ENCODE assay signal across 15 cellular contexts in genomic region chr17:51060396-51060795, GRCh38.
"Had no signal": no experiment of that assay in that cellular context is flagged by ENCODE, and none has a peak within 500 bp of the region (broad histone marks: within the 10 kb centered on the region; RNA-seq: fewer than 3 reads in every experiment).

No MANE protein-coding gene starts in this region.

- H3K27ac Mint-ChIP-seq: activated CD4-positive, alpha-beta T cell treated with anti-CD3 and anti-CD28 coated beads for 36 hours; activated naive CD4-positive, alpha-beta T cell treated with anti-CD3 and anti-CD28 coated beads, Interleukin-2, amount 50 U/mL, for 72 hours; endodermal cell; stimulated activated naive CD8-positive, alpha-beta T cell treated with anti-CD3 and anti-CD28 coated beads, Interleukin-15, amount 100 ng/mL, for 72 hours; T-cell; WTC11 had no signal

- H3K9me3 ChIP-seq: left lung, right atrium auricular region, suprapubic skin, upper lobe of left lung had no signal

- H3K4me3 Mint-ChIP-seq: activated CD4-positive, alpha-beta T cell treated with anti-CD3 and anti-CD28 coated beads for 36 hours; endodermal cell; stimulated activated naive CD8-positive, alpha-beta T cell treated with anti-CD3 and anti-CD28 coated beads, Interleukin-15, amount 100 ng/mL, for 72 hours; T-cell; WTC11 had no signal

- H3K27ac ChIP-seq: left lung, right atrium auricular region, suprapubic skin, upper lobe of left lung had no signal

- H3K36me3 ChIP-seq: left lung, right atrium auricular region, suprapubic skin, upper lobe of left lung had no signal

- H3K27me3 Mint-ChIP-seq: activated CD4-positive, alpha-beta T cell treated with anti-CD3 and anti-CD28 coated beads for 36 hours; stimulated activated naive CD8-positive, alpha-beta T cell treated with anti-CD3 and anti-CD28 coated beads, Interleukin-15, amount 100 ng/mL, for 72 hours; T-cell had no signal

- DNase-seq: activated CD4-positive, alpha-beta T cell treated with anti-CD3 and anti-CD28 coated beads for 36 hours; activated CD4-positive, alpha-beta T cell treated with anti-CD3 and anti-CD28 coated beads, Interleukin-2, amount 50 U/mL, for 48 hours; activated gamma-delta T cell; caudate nucleus; endodermal cell; erythroblast; left lung; occipital lobe; stimulated activated naive CD8-positive, alpha-beta T cell treated with anti-CD3 and anti-CD28 coated beads, Interleukin-15, amount 100 ng/mL, for 72 hours; T-cell; upper lobe of left lung had no signal

- H3K4me3 ChIP-seq: left lung, right atrium auricular region, suprapubic skin, upper lobe of left lung had no signal

- H3K36me3 Mint-ChIP-seq: activated naive CD4-positive, alpha-beta T cell treated with anti-CD3 and anti-CD28 coated beads, Interleukin-2, amount 50 U/mL, for 72 hours; T-cell; WTC11 had no signal

- H3K27me3 ChIP-seq: left lung, right atrium auricular region, suprapubic skin, upper lobe of left lung had no signal

- ATAC-seq: activated CD4-positive, alpha-beta T cell treated with anti-CD3 and anti-CD28 coated beads for 36 hours; activated naive CD4-positive, alpha-beta T cell treated with anti-CD3 and anti-CD28 coated beads, Interleukin-2, amount 50 U/mL, for 72 hours; left lung; stimulated activated naive CD8-positive, alpha-beta T cell treated with anti-CD3 and anti-CD28 coated beads, Interleukin-15, amount 100 ng/mL, for 72 hours; T-cell; WTC11 had no signal

- H3K9me3 Mint-ChIP-seq: activated naive CD4-positive, alpha-beta T cell treated with anti-CD3 and anti-CD28 coated beads, Interleukin-2, amount 50 U/mL, for 72 hours; endodermal cell; stimulated activated naive CD8-positive, alpha-beta T cell treated with anti-CD3 and anti-CD28 coated beads, Interleukin-15, amount 100 ng/mL, for 72 hours; T-cell; WTC11 had no signal
